Comparison of ENCODE assay signal across 1 cellular context in the genomic region with DNA sequence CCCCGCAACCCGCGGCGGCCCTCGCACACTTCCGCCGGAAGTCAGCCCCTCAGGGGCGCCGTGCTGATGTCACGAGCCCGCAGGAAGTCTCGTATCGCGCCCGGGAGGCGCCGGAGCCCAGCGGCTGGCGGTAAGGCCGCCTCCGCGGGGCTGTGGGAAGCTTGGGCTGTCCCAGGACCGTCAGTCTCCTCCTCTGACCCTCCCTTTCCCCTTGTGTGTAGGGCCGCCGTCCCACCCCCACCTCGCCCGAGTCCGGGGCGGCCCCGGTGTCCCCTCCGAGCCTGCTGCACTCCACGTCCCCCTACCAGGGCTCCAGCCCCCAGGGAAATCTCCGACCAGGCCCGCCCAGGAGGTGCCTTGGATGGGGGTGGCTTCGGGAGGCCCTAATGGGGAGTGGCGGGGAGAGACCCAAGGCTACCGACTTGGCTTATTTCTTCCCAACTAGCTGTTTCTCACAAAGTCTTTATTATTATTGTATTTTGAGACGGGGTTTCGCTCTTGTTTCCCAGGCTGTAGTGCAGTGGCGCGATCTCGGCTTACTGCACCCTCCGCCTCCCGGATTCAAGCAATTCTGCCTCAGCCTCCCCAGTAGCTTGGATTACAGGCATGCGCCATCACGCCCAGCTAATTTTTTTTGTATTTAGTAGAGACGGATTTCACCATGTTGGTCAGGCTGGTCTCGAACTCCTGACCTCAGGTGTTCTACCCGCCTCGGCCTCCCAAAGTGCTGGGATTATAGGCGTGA.
TF ChIP-seq lines count a peak whose summit lies in the region.

Gene ZDHHC4 (plus strand): TSS at position 86 of the 745 bp plus-strand sequence. CDS start 3,108 bp downstream, outside the sequence.

TF ChIP-seq in HepG2, 621 proteins besides CTCF, POLR2A, EP300 and RAD21 (continued from another document and continues in another):
- TF ChIP-seq AKNA (CRISPR knock-in tag; IDR thresholded peaks at IDR 0.05; ENCODE audit: borderline replicate concordance) (no peak), ZNF430 (CRISPR knock-in tag; IDR thresholded peaks at IDR 0.05) (peak; percentile 75; the same call in 1 of the 2 replicates), ZBTB3 (CRISPR knock-in tag; IDR thresholded peaks at IDR 0.05; ENCODE audit: borderline replicate concordance, low read depth) (no peak), ZNF563 (CRISPR knock-in tag; IDR thresholded peaks at IDR 0.05) (no peak), ZFP36L1 (CRISPR knock-in tag; IDR thresholded peaks at IDR 0.05) (peak; percentile 94), SOX13 (IDR thresholded peaks at IDR 0.05) (no peak), SOX13 (CRISPR knock-in tag; conservative IDR thresholded peaks at IDR 0.05 in 1 of 2, IDR thresholded peaks at IDR 0.05 in 1 of 2) (peak in 1 of 2 experiments; percentile 58; a peak in 2 of 4 replicates), ZNF3 (CRISPR knock-in tag; IDR thresholded peaks at IDR 0.05) (no peak), KMT2A (CRISPR knock-in tag; IDR thresholded peaks at IDR 0.05) (peak; percentile 84), KDM4B (CRISPR knock-in tag; IDR thresholded peaks at IDR 0.05) (peak; percentile 95; the same call in 1 of the 2 replicates), ZNF329 (CRISPR knock-in tag; IDR thresholded peaks at IDR 0.05; ENCODE audit: low read depth) (no peak), RXRA (CRISPR knock-in tag; IDR thresholded peaks at IDR 0.05) (peak; percentile 78), CENPX (CRISPR knock-in tag; IDR thresholded peaks at IDR 0.05) (no peak), NR1H2 (CRISPR knock-in tag; IDR thresholded peaks at IDR 0.05; ENCODE audit: borderline replicate concordance, low read depth) (no peak), ARNTL (CRISPR knock-in tag; IDR thresholded peaks at IDR 0.05) (peak; percentile 41; the same call in 1 of the 2 replicates), ZNF720 (CRISPR knock-in tag; IDR thresholded peaks at IDR 0.05) (no peak), ZNF572 (CRISPR knock-in tag; IDR thresholded peaks at IDR 0.05) (peak; percentile 17; the same call in 1 of the 2 replicates), AKAP8 (CRISPR knock-in tag; IDR thresholded peaks at IDR 0.05) (peak; percentile 47; the same call in 1 of the 2 replicates), MTF1 (CRISPR knock-in tag; IDR thresholded peaks at IDR 0.05) (no peak), FOXO4 (CRISPR knock-in tag; conservative IDR thresholded peaks at IDR 0.05) (no peak), SNAI1 (CRISPR knock-in tag; IDR thresholded peaks at IDR 0.05; ENCODE audit: borderline replicate concordance) (0 out of 2 replicates have a peak, but pooled peaks have one; percentile 23), ZFX (CRISPR knock-in tag; IDR thresholded peaks at IDR 0.05; ENCODE audit: low read depth) (peak; percentile 85), ERF (CRISPR knock-in tag; IDR thresholded peaks at IDR 0.05) (peak; percentile 86), ELF3 (CRISPR knock-in tag; IDR thresholded peaks at IDR 0.05) (peak; percentile 72), THAP9 (CRISPR knock-in tag; IDR thresholded peaks at IDR 0.05; ENCODE audit: borderline replicate concordance) (0 out of 2 replicates have a peak, but pooled peaks have one; percentile 23), FOXK1 (CRISPR knock-in tag; IDR thresholded peaks at IDR 0.05; ENCODE audit: borderline replicate concordance, low read depth) (peak; percentile 58; the same call in 1 of the 2 replicates)
- TF ChIP-seq, protein P1, sequence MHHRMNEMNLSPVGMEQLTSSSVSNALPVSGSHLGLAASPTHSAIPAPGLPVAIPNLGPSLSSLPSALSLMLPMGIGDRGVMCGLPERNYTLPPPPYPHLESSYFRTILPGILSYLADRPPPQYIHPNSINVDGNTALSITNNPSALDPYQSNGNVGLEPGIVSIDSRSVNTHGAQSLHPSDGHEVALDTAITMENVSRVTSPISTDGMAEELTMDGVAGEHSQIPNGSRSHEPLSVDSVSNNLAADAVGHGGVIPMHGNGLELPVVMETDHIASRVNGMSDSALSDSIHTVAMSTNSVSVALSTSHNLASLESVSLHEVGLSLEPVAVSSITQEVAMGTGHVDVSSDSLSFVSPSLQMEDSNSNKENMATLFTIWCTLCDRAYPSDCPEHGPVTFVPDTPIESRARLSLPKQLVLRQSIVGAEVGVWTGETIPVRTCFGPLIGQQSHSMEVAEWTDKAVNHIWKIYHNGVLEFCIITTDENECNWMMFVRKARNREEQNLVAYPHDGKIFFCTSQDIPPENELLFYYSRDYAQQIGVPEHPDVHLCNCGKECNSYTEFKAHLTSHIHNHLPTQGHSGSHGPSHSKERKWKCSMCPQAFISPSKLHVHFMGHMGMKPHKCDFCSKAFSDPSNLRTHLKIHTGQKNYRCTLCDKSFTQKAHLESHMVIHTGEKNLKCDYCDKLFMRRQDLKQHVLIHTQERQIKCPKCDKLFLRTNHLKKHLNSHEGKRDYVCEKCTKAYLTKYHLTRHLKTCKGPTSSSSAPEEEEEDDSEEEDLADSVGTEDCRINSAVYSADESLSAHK (CRISPR knock-in tag; IDR thresholded peaks at IDR 0.05; ENCODE audit: borderline replicate concordance), result no peak
- TF ChIP-seq, protein P2, sequence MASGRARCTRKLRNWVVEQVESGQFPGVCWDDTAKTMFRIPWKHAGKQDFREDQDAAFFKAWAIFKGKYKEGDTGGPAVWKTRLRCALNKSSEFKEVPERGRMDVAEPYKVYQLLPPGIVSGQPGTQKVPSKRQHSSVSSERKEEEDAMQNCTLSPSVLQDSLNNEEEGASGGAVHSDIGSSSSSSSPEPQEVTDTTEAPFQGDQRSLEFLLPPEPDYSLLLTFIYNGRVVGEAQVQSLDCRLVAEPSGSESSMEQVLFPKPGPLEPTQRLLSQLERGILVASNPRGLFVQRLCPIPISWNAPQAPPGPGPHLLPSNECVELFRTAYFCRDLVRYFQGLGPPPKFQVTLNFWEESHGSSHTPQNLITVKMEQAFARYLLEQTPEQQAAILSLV (CRISPR knock-in tag; IDR thresholded peaks at IDR 0.05; ENCODE audit: borderline replicate concordance), result 0 out of 2 replicates have a peak, but pooled peaks have one; percentile 33
- TF ChIP-seq, protein P3, sequence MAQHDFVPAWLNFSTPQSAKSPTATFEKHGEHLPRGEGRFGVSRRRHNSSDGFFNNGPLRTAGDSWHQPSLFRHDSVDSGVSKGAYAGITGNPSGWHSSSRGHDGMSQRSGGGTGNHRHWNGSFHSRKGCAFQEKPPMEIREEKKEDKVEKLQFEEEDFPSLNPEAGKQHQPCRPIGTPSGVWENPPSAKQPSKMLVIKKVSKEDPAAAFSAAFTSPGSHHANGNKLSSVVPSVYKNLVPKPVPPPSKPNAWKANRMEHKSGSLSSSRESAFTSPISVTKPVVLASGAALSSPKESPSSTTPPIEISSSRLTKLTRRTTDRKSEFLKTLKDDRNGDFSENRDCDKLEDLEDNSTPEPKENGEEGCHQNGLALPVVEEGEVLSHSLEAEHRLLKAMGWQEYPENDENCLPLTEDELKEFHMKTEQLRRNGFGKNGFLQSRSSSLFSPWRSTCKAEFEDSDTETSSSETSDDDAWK (CRISPR knock-in tag; IDR thresholded peaks at IDR 0.05), result no peak
- TF ChIP-seq, protein P4, sequence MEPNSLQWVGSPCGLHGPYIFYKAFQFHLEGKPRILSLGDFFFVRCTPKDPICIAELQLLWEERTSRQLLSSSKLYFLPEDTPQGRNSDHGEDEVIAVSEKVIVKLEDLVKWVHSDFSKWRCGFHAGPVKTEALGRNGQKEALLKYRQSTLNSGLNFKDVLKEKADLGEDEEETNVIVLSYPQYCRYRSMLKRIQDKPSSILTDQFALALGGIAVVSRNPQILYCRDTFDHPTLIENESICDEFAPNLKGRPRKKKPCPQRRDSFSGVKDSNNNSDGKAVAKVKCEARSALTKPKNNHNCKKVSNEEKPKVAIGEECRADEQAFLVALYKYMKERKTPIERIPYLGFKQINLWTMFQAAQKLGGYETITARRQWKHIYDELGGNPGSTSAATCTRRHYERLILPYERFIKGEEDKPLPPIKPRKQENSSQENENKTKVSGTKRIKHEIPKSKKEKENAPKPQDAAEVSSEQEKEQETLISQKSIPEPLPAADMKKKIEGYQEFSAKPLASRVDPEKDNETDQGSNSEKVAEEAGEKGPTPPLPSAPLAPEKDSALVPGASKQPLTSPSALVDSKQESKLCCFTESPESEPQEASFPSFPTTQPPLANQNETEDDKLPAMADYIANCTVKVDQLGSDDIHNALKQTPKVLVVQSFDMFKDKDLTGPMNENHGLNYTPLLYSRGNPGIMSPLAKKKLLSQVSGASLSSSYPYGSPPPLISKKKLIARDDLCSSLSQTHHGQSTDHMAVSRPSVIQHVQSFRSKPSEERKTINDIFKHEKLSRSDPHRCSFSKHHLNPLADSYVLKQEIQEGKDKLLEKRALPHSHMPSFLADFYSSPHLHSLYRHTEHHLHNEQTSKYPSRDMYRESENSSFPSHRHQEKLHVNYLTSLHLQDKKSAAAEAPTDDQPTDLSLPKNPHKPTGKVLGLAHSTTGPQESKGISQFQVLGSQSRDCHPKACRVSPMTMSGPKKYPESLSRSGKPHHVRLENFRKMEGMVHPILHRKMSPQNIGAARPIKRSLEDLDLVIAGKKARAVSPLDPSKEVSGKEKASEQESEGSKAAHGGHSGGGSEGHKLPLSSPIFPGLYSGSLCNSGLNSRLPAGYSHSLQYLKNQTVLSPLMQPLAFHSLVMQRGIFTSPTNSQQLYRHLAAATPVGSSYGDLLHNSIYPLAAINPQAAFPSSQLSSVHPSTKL (CRISPR knock-in tag; IDR thresholded peaks at IDR 0.05), result peak; percentile 69
- TF ChIP-seq, protein P5, sequence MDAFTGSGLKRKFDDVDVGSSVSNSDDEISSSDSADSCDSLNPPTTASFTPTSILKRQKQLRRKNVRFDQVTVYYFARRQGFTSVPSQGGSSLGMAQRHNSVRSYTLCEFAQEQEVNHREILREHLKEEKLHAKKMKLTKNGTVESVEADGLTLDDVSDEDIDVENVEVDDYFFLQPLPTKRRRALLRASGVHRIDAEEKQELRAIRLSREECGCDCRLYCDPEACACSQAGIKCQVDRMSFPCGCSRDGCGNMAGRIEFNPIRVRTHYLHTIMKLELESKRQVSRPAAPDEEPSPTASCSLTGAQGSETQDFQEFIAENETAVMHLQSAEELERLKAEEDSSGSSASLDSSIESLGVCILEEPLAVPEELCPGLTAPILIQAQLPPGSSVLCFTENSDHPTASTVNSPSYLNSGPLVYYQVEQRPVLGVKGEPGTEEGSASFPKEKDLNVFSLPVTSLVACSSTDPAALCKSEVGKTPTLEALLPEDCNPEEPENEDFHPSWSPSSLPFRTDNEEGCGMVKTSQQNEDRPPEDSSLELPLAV (CRISPR knock-in tag; conservative IDR thresholded peaks at IDR 0.05; ENCODE audit: low read depth), result no peak
